In the genomic region with DNA sequence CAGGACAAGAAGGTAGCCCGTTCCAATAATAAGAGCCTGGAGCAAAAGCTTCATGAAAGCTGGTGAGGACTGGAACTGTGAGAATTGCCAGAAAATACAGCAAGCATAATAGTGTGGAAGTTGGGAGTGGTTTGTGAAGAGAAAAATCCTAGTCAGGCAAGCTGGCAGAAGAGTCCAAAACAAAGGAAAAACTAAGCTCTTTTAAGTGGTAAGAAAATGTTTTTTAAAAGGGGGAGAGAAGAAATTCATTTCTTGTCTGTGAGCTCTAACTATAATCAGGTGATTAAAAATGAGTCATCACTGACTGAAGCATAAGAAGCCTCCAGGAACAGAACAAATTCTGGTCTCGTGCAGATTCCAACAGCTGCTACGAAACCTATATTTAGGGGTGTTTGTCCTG, we compare ENCODE assay signal across 1 cellular context.
TF ChIP-seq lines count a peak whose summit lies in the region.

No MANE protein-coding gene starts in this region.

TF ChIP-seq in GM23338, 12 proteins besides CTCF, POLR2A, EP300 and RAD21 (continued from another document):
- TF ChIP-seq REST (IDR thresholded peaks at IDR 0.05; ENCODE audit: unreplicated experiment), result no peak
- TF ChIP-seq ZNF331 (CRISPR knock-in tag; IDR thresholded peaks at IDR 0.05; ENCODE audit: low read depth), result no peak
